In genomic region chr11:6481012-6481923, GRCh38 we compare ENCODE assay signal across 8 cellular contexts. TPM values are rescaled to one million over a fixed set of nuclear protein-coding genes. Genes with fewer than 3 reads are reported as not detected.
DNase-seq lines count a peak whose midpoint lies in the region; ATAC-seq and TF ChIP-seq lines count a peak whose summit lies in the region.

Gene ARFIP2 (minus strand): TSS chr11:6481331. CDS start chr11:6480421, 910 bp downstream.
Gene TIMM10B (plus strand): TSS chr11:6481501. CDS start chr11:6481517, 16 bp downstream.

- peaks cover 26% of the 10 kb centered on the region for H3K4me1 ChIP-seq in upper lobe of right lung

- no peaks in the 10 kb centered on the region for H3K27me3 Mint-ChIP-seq in T-helper 1 cell treated with Interleukin-12 subunit alpha and Interleukin-12 subunit beta and Interleukin-4 antibody, amounts not matched to agents 30 μg/mL and 1 μg/mL, for 36 hours (ENCODE audit: low read depth)

- H3K36me3 Mint-ChIP-seq in T-helper 1 cell treated with Interleukin-12 subunit alpha and Interleukin-12 subunit beta and Interleukin-4 antibody, amounts not matched to agents 30 μg/mL and 1 μg/mL, for 36 hours (ENCODE audit: low read depth), result peaks cover 25% of the 10 kb centered on the region

- in situ Hi-C loops in GM13977 (cut with MboI; ENCODE audit: low pct_unique_long_range_greater_than_20kb, low sequenced_read_pairs, unreplicated experiment), result no loop called here

- intact Hi-C loops in left cardiac atrium (cut with DNase I) (no loop called here), posterior vena cava (cut with DNase I) (no loop called here), upper lobe of right lung (cut with DNase I) (no loop called here)

- peak; percentile 99 for ATAC-seq in HG02884 (IDR thresholded peaks at IDR 0.05; ENCODE audit: unreplicated experiment)
- peak; percentile 98 to 99 for ATAC-seq in left cardiac atrium
- peak; percentile 96 for ATAC-seq in upper lobe of right lung

- peak within 1 kb of the TSS; percentile 93 for H3K4me3 Mint-ChIP-seq in T-helper 1 cell treated with Interleukin-12 subunit alpha and Interleukin-12 subunit beta and Interleukin-4 antibody, amounts not matched to agents 30 μg/mL and 1 μg/mL, for 36 hours

- H3K4me3 ChIP-seq in upper lobe of right lung, result peak within 1 kb of the TSS; percentile 72

- H3K27ac ChIP-seq in upper lobe of right lung, result peak within 1 kb of the TSS; percentile 89

- H3K9me3 ChIP-seq in upper lobe of right lung, result no peaks in the 10 kb centered on the region

- DNase-seq in GM13977 (ENCODE audit: low spot score) (peak; percentile 98), NCI-H1694 (lab: John Stamatoyannopoulos, UW) (peak; percentile 92), amniotic stem cell (lab: John Stamatoyannopoulos, UW) (peak; percentile 98), left cardiac atrium (peak; percentile 99), posterior vena cava (ENCODE audit: low spot score) (peak; percentile 100), upper lobe of right lung (peak; percentile 99)

- peaks cover 30% of the 10 kb centered on the region for H3K4me1 Mint-ChIP-seq in T-helper 1 cell treated with Interleukin-12 subunit alpha and Interleukin-12 subunit beta and Interleukin-4 antibody, amounts not matched to agents 30 μg/mL and 1 μg/mL, for 36 hours (ENCODE audit: low read depth)

- H3K9me3 Mint-ChIP-seq in T-helper 1 cell treated with Interleukin-12 subunit alpha and Interleukin-12 subunit beta and Interleukin-4 antibody, amounts not matched to agents 30 μg/mL and 1 μg/mL, for 36 hours, result no peaks in the 10 kb centered on the region

- peak within 1 kb of the TSS; percentile 97 for H3K27ac Mint-ChIP-seq in T-helper 1 cell treated with Interleukin-12 subunit alpha and Interleukin-12 subunit beta and Interleukin-4 antibody, amounts not matched to agents 30 μg/mL and 1 μg/mL, for 36 hours

- TF ChIP-seq CTCF in GM13977 (IDR thresholded peaks at IDR 0.05; ENCODE audit: extremely low read depth, insufficient read depth, missing control alignments), result no peak
- TF ChIP-seq CTCF in upper lobe of right lung (IDR thresholded peaks at IDR 0.05), result no peak

- H3K27me3 ChIP-seq in upper lobe of right lung, result no peaks in the 10 kb centered on the region

- peaks cover 62% of the 10 kb centered on the region for H3K36me3 ChIP-seq in upper lobe of right lung

RNA-seq across cellular contexts. Expression of gene ARFIP2, which starts in this region (rescaled TPM):
- total RNA-seq in left cardiac atrium, result 10 to 100 TPM; 18.6 to 32.6 TPM
- 10 to 100 TPM; 27.4 to 29.2 TPM for total RNA-seq in posterior vena cava
- total RNA-seq in upper lobe of right lung, result 36.4 TPM

RNA-seq across cellular contexts. Expression of gene TIMM10B, which starts in this region (rescaled TPM):
- 10 to 100 TPM; 19.9 to 33.0 TPM for total RNA-seq in left cardiac atrium
- 10 to 100 TPM; 33.6 to 34.9 TPM for total RNA-seq in posterior vena cava
- 45.0 TPM for total RNA-seq in upper lobe of right lung

Comparison
In these comparisons a context has a peak if more than half of its experiments do, and no peak if none do; other contexts are left out.
1. Peak in every context shown above with its lines: DNase-seq, ATAC-seq, H3K4me3 ChIP-seq and H3K27ac ChIP-seq.